ENCODE assay signal across 8 cellular contexts in genomic region chr18:62751341-62751821, GRCh38. TPM values are rescaled to one million over a fixed set of nuclear protein-coding genes. Genes with fewer than 3 reads are reported as not detected.
DNase-seq lines count a peak whose midpoint lies in the region; TF ChIP-seq lines count a peak whose summit lies in the region.

No MANE protein-coding gene starts in this region.

- no peak for TF ChIP-seq EP300 in suprapubic skin (IDR thresholded peaks at IDR 0.05)

- no peak for TF ChIP-seq POLR2A in suprapubic skin (IDR thresholded peaks at IDR 0.05)

- DNase-seq in NCI-H2107 treated with DMSO at 0.1 percent for 48 hours (lab: John Stamatoyannopoulos, UW; ENCODE audit: unreplicated experiment) (peak; percentile 22), NCI-H2107 (lab: John Stamatoyannopoulos, UW) (no peak), caudate nucleus (lab: John Stamatoyannopoulos, UW) (peak in 40 of 61 donors; percentile 5 to 89 (median 34)), kidney tubule cell (ENCODE audit: low spot score) (peak; percentile 31), suprapubic skin (ENCODE audit: low spot score in 2 of 2) (no peak), T-helper 9 cell (no peak), GDM1 (lab: John Stamatoyannopoulos, UW) (no peak)
- DNase-seq in activated CD4-positive, alpha-beta T cell treated with anti-CD3 and anti-CD28 coated beads for 4 hours: no peak

- no peak for TF ChIP-seq CTCF in suprapubic skin (IDR thresholded peaks at IDR 0.05)

- H3K36me3 ChIP-seq in suprapubic skin: no peaks in the 10 kb centered on the region

- H3K9me3 ChIP-seq in suprapubic skin: no peaks in the 10 kb centered on the region

- peak overlapping the region; percentile 71 for H3K27ac ChIP-seq in caudate nucleus (ENCODE audit: low read depth, low read length)
- peak overlapping the region; percentile 27 for H3K27ac ChIP-seq in suprapubic skin

- WGBS in suprapubic skin: 65% methylated on average over 3 of the region's 3 CpGs

- no peak overlapping the region for H3K4me3 ChIP-seq in suprapubic skin

- peaks cover 28% of the 10 kb centered on the region for H3K4me1 ChIP-seq in suprapubic skin

- no peaks in the 10 kb centered on the region for H3K27me3 ChIP-seq in suprapubic skin

RNA-seq across cellular contexts. Expression of gene PHLPP1, which starts 36.0 kb away (rescaled TPM):
- 10 to 100 TPM; 28.1 to 56.6 (median 37.1) TPM for total RNA-seq in suprapubic skin

Comparison
In these comparisons a context has a peak if more than half of its experiments do, and no peak if none do; other contexts are left out.
1. DNase-seq: peak in NCI-H2107 treated with DMSO at 0.1 percent for 48 hours (single experiment), caudate nucleus (40 of 61) and kidney tubule cell (single experiment); none in NCI-H2107 (single experiment), suprapubic skin (0 of 2), T-helper 9 cell (single experiment), activated CD4-positive, alpha-beta T cell treated with anti-CD3 and anti-CD28 coated beads for 4 hours (0 of 2) and GDM1 (single experiment).